ENCODE assay signal across 25 cellular contexts in genomic region chr9:134834957-134835419, GRCh38. TPM values are rescaled to one million over a fixed set of nuclear protein-coding genes. Genes with fewer than 3 reads are reported as not detected.
"Had no signal": no experiment of that assay in that cellular context is flagged by ENCODE, and none has a peak within 500 bp of the region (broad histone marks: within the 10 kb centered on the region; RNA-seq: fewer than 3 reads in every experiment).

No MANE protein-coding gene starts in this region.

- H3K4me1 ChIP-seq: gastrocnemius medialis, heart right ventricle, right lobe of liver, upper lobe of right lung, vagina had no signal

- H3K9me3 Mint-ChIP-seq: dendritic cell treated with granulocyte-macrophage colony-stimulating factor and Interleukin-4, amounts not matched to agents 40 ng/mL and 50 ng/mL, for 4 days; effector memory CD8-positive, alpha-beta T cell; naive thymus-derived CD4-positive, alpha-beta T cell; nephron progenitor cell; stimulated activated naive B cell treated with anti-CD40 and anti-IgM and Interleukin-4, amounts not matched to agents 10 μg/mL and 1 μg/mL and 100 μg/mL, for 72 hours; stimulated activated naive CD8-positive, alpha-beta T cell treated with anti-CD3 and anti-CD28 coated beads, Interleukin-15, amount 100 ng/mL, for 72 hours had no signal

- H3K27ac Mint-ChIP-seq: dendritic cell treated with granulocyte-macrophage colony-stimulating factor and Interleukin-4, amounts not matched to agents 40 ng/mL and 50 ng/mL, for 4 days; effector memory CD8-positive, alpha-beta T cell; naive thymus-derived CD4-positive, alpha-beta T cell; nephron progenitor cell; progenitor cell of endocrine pancreas; stimulated activated naive B cell treated with anti-CD40 and anti-IgM and Interleukin-4, amounts not matched to agents 10 μg/mL and 1 μg/mL and 100 μg/mL, for 72 hours; stimulated activated naive CD8-positive, alpha-beta T cell treated with anti-CD3 and anti-CD28 coated beads, Interleukin-15, amount 100 ng/mL, for 72 hours had no signal

- H3K4me3 ChIP-seq: esophagus muscularis mucosa, gastrocnemius medialis, heart right ventricle, ovary, right lobe of liver, testis, tibial nerve, upper lobe of right lung, vagina had no signal

- H3K4me1 Mint-ChIP-seq: naive thymus-derived CD4-positive, alpha-beta T cell; stimulated activated naive B cell treated with anti-CD40 and anti-IgM and Interleukin-4, amounts not matched to agents 10 μg/mL and 1 μg/mL and 100 μg/mL, for 72 hours; stimulated activated naive CD8-positive, alpha-beta T cell treated with anti-CD3 and anti-CD28 coated beads, Interleukin-15, amount 100 ng/mL, for 72 hours had no signal

- FAIRE-seq: colon had no signal

- H3K36me3 Mint-ChIP-seq: naive thymus-derived CD4-positive, alpha-beta T cell; stimulated activated naive B cell treated with anti-CD40 and anti-IgM and Interleukin-4, amounts not matched to agents 10 μg/mL and 1 μg/mL and 100 μg/mL, for 72 hours had no signal

- H3K27ac ChIP-seq: epithelial cell of prostate, gastrocnemius medialis, heart right ventricle, ovary, right lobe of liver, testis, upper lobe of right lung, vagina had no signal

- H3K27me3 Mint-ChIP-seq: effector memory CD8-positive, alpha-beta T cell; naive thymus-derived CD4-positive, alpha-beta T cell; progenitor cell of endocrine pancreas; stimulated activated naive B cell treated with anti-CD40 and anti-IgM and Interleukin-4, amounts not matched to agents 10 μg/mL and 1 μg/mL and 100 μg/mL, for 72 hours; stimulated activated naive CD8-positive, alpha-beta T cell treated with anti-CD3 and anti-CD28 coated beads, Interleukin-15, amount 100 ng/mL, for 72 hours had no signal

- H3K27me3 ChIP-seq: esophagus muscularis mucosa, gastrocnemius medialis, heart right ventricle, ovary, right lobe of liver, testis, tibial nerve, upper lobe of right lung, vagina had no signal

- DNase-seq: effector memory CD8-positive, alpha-beta T cell; hypothalamus; islet precursor cell; naive thymus-derived CD4-positive, alpha-beta T cell; nephron progenitor cell; right lobe of liver; stimulated activated CD4-positive, alpha-beta T cell treated with anti-CD3 and anti-CD28 coated beads, Interleukin-2, amount 100 ng/mL, for 24 hours; stimulated activated CD4-positive, alpha-beta T cell treated with anti-CD3 and anti-CD28 coated beads, Interleukin-4, amount 100 ng/mL, for 4 hours; stimulated activated naive B cell treated with anti-CD40 and anti-IgM and Interleukin-4, amounts not matched to agents 10 μg/mL and 1 μg/mL and 100 μg/mL, for 72 hours; stimulated activated naive CD8-positive, alpha-beta T cell treated with anti-CD3 and anti-CD28 coated beads, Interleukin-15, amount 100 ng/mL, for 72 hours; upper lobe of right lung had no signal

- ATAC-seq: effector memory CD8-positive, alpha-beta T cell; gastrocnemius medialis; naive thymus-derived CD4-positive, alpha-beta T cell; right lobe of liver; stimulated activated naive B cell treated with anti-CD40 and anti-IgM and Interleukin-4, amounts not matched to agents 10 μg/mL and 1 μg/mL and 100 μg/mL, for 72 hours; stimulated activated naive CD8-positive, alpha-beta T cell treated with anti-CD3 and anti-CD28 coated beads, Interleukin-15, amount 100 ng/mL, for 72 hours; upper lobe of right lung had no signal

- H3K9me3 ChIP-seq: esophagus muscularis mucosa, gastrocnemius medialis, heart right ventricle, ovary, right lobe of liver, testis, tibial nerve, upper lobe of right lung, vagina had no signal

- H3K36me3 ChIP-seq: gastrocnemius medialis, ovary, right lobe of liver had no signal

- H3K4me3 Mint-ChIP-seq: dendritic cell treated with granulocyte-macrophage colony-stimulating factor and Interleukin-4, amounts not matched to agents 40 ng/mL and 50 ng/mL, for 4 days; effector memory CD8-positive, alpha-beta T cell; naive thymus-derived CD4-positive, alpha-beta T cell; nephron progenitor cell; stimulated activated naive B cell treated with anti-CD40 and anti-IgM and Interleukin-4, amounts not matched to agents 10 μg/mL and 1 μg/mL and 100 μg/mL, for 72 hours; stimulated activated naive CD8-positive, alpha-beta T cell treated with anti-CD3 and anti-CD28 coated beads, Interleukin-15, amount 100 ng/mL, for 72 hours had no signal

RNA-seq across cellular contexts. Expression of gene FCN2, which starts 45.6 kb away (rescaled TPM):
- total RNA-seq: esophagus muscularis mucosa; fibroblast of villous mesenchyme; gastrocnemius medialis; lung microvascular endothelial cell; mononuclear cell; naive thymus-derived CD4-positive, alpha-beta T cell; progenitor cell of endocrine pancreas; upper lobe of right lung; vagina had no signal
- polyA plus RNA-seq: naive thymus-derived CD4-positive, alpha-beta T cell had no signal
